In the genomic region with DNA sequence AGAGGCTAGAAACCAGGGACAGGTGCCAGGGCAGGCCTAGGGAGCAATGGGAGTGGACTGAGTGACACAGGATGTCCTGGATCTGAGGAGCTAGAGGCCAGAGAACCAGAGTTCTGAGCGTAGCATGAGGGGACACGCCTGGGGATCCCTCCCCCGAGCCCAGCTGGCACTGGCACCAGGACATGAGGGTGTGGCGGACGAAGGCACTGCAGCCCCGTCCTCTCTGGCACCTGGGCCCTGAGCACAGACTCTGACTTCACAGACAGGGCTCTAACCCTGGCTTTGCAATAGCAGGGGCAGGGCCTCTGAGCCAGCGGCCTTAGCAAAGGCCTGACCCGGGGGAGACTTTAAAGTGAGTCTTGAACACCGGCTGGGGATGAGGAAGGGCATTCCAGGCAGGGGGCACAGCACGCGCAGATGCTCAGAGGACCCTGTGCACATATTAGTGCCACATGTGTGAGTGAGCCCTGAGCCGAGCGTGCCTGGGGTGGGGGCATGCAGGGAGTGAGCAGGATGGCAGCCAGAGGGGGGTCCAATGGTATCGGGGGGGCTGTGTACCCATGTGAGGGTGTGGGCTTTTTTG, we compare ENCODE assay signal across 17 cellular contexts.
DNase-seq lines count a peak whose midpoint lies in the region; ATAC-seq and TF ChIP-seq lines count a peak whose summit lies in the region.
"Had no signal": no experiment of that assay in that cellular context is flagged by ENCODE, and none has a peak within 500 bp of the region (broad histone marks: within the 10 kb centered on the region; RNA-seq: fewer than 3 reads in every experiment).

No MANE protein-coding gene starts in this region.

- H3K4me3 ChIP-seq in RWPE2 (ENCODE audit: severe bottlenecking) (no peak overlapping the region), fibroblast of lung (replicated peaks in 1 of 4; ENCODE audit: control extremely low read depth in 1 of 4, insufficient read depth in 1 of 4, low read depth in 3 of 4, low read length in 4 of 4) (no peak overlapping the region), stomach (no peak overlapping the region), heart right ventricle (no peak overlapping the region), gastroesophageal sphincter (no peak overlapping the region)
- H3K4me3 ChIP-seq: GM12878, lower lobe of right lung, suprapubic skin had no signal

- H3K27me3 ChIP-seq in RWPE2 (ENCODE audit: insufficient read depth, poor library complexity, severe bottlenecking) = no peaks in the 10 kb centered on the region
- H3K27me3 ChIP-seq in fibroblast of lung (ENCODE audit: control insufficient read depth, insufficient read depth, low read length) = no peaks in the 10 kb centered on the region
- peaks cover 0 to 11% (median 4%) of the 10 kb centered on the region in 3 donors for H3K27me3 ChIP-seq in stomach
- H3K27me3 ChIP-seq in heart right ventricle = peaks cover 0 to 25% (median 7%) of the 10 kb centered on the region in 7 donors
- no peaks in the 10 kb centered on the region for H3K27me3 ChIP-seq in gastroesophageal sphincter
- H3K27me3 ChIP-seq: suprapubic skin had no signal

- H3K27ac Mint-ChIP-seq in activated CD4-positive, alpha-beta T cell treated with anti-CD3 and anti-CD28 coated beads, Interleukin-2, amount 10 ng/mL, durations not matched to agents 24 days and 14 days = peak overlapping the region; percentile 81

- no peak overlapping the region for H3K9ac ChIP-seq in fibroblast of lung (ENCODE audit: insufficient read depth, low read length)

- H3K36me3 Mint-ChIP-seq in activated CD4-positive, alpha-beta T cell treated with anti-CD3 and anti-CD28 coated beads, Interleukin-2, amount 10 ng/mL, durations not matched to agents 24 days and 14 days (ENCODE audit: low read depth) = no peaks in the 10 kb centered on the region
- H3K36me3 Mint-ChIP-seq: activated naive CD4-positive, alpha-beta T cell treated with anti-CD3 and anti-CD28 coated beads, Interleukin-2, amount 10 ng/mL, durations not matched to agents 7 days and 5 days had no signal

- H2AFZ ChIP-seq in fibroblast of lung (ENCODE audit: low read length) = no peak overlapping the region

- no peaks in the 10 kb centered on the region for H3K79me2 ChIP-seq in fibroblast of lung (ENCODE audit: control insufficient read depth, insufficient read depth, low read length)

- peak overlapping the region; percentile 24 for H3K4me3 Mint-ChIP-seq in activated CD4-positive, alpha-beta T cell treated with anti-CD3 and anti-CD28 coated beads, Interleukin-2, amount 10 ng/mL, durations not matched to agents 24 days and 14 days
- H3K4me3 Mint-ChIP-seq: activated naive CD4-positive, alpha-beta T cell treated with anti-CD3 and anti-CD28 coated beads, Interleukin-2, amount 10 ng/mL, durations not matched to agents 7 days and 5 days; nephron had no signal

- TF ChIP-seq POLR2A in stomach (IDR thresholded peaks at IDR 0.05) (no peak), gastroesophageal sphincter (IDR thresholded peaks at IDR 0.05) (no peak)

- peak; percentile 1; the same call in 1 of the 3 replicates for ATAC-seq in RWPE2 (ENCODE audit: low read depth)
- ATAC-seq in heart right ventricle = no peak
- ATAC-seq in gastroesophageal sphincter = no peak
- ATAC-seq: GM12878 had no signal

- no peak for TF ChIP-seq CTCF in RWPE2 (IDR thresholded peaks at IDR 0.05; ENCODE audit: poor library complexity, severe bottlenecking)
- TF ChIP-seq CTCF in fibroblast of lung (conservative IDR thresholded peaks at IDR 0.05 in 1 of 2, IDR thresholded peaks at IDR 0.05 in 1 of 2; ENCODE audit: low read depth in 1 of 2, low read length in 2 of 2) = no peak
- TF ChIP-seq CTCF in stomach (IDR thresholded peaks at IDR 0.05) = no peak
- TF ChIP-seq CTCF in heart right ventricle (IDR thresholded peaks at IDR 0.05) = no peak
- no peak for TF ChIP-seq CTCF in gastroesophageal sphincter (IDR thresholded peaks at IDR 0.05)

- H3K9me3 Mint-ChIP-seq in activated CD4-positive, alpha-beta T cell treated with anti-CD3 and anti-CD28 coated beads, Interleukin-2, amount 10 ng/mL, durations not matched to agents 24 days and 14 days = no peaks in the 10 kb centered on the region
- H3K9me3 Mint-ChIP-seq: activated naive CD4-positive, alpha-beta T cell treated with anti-CD3 and anti-CD28 coated beads, Interleukin-2, amount 10 ng/mL, durations not matched to agents 7 days and 5 days had no signal

- H3K36me3 ChIP-seq in RWPE2 (ENCODE audit: low read depth) (no peaks in the 10 kb centered on the region), fibroblast of lung (ENCODE audit: control insufficient read depth, insufficient read depth, low read length) (no peaks in the 10 kb centered on the region), stomach (no peaks in the 10 kb centered on the region), heart right ventricle (no peaks in the 10 kb centered on the region), gastroesophageal sphincter (no peaks in the 10 kb centered on the region)
- H3K36me3 ChIP-seq: lower lobe of right lung, suprapubic skin had no signal

- peaks cover 34% of the 10 kb centered on the region for H3K4me1 Mint-ChIP-seq in activated CD4-positive, alpha-beta T cell treated with anti-CD3 and anti-CD28 coated beads, Interleukin-2, amount 10 ng/mL, durations not matched to agents 24 days and 14 days

- H3K4me2 ChIP-seq in fibroblast of lung (ENCODE audit: extremely low read depth, insufficient read depth, low read length) = no peak overlapping the region

- H3K9me3 ChIP-seq in RWPE2 (ENCODE audit: severe bottlenecking) (no peaks in the 10 kb centered on the region), fibroblast of lung (ENCODE audit: control insufficient read depth, insufficient read depth, low read depth, low read length) (no peaks in the 10 kb centered on the region), stomach (peaks cover 6 to 12% (median 8%) of the 10 kb centered on the region in 4 donors), heart right ventricle (peaks cover 0 to 9% (median 0%) of the 10 kb centered on the region in 11 donors), gastroesophageal sphincter (peaks cover 0 to 9% (median 0%) of the 10 kb centered on the region in 3 donors)
- H3K9me3 ChIP-seq: lower lobe of right lung, suprapubic skin had no signal

- H3K27ac ChIP-seq in RWPE2 (ENCODE audit: poor library complexity, severe bottlenecking) (peak overlapping the region; percentile 96), fibroblast of lung (ENCODE audit: insufficient read depth, low read length) (peak overlapping the region; percentile 74), stomach (peak overlapping the region in 4 of 5 donors; percentile 37 to 64 (median 44)), heart right ventricle (peak overlapping the region in 1 of 10 donors; percentile 72), gastroesophageal sphincter (peak overlapping the region in 1 of 4 donors; percentile 35)
- H3K27ac ChIP-seq: suprapubic skin, WERI-Rb-1 had no signal

- TF ChIP-seq EP300 in stomach (IDR thresholded peaks at IDR 0.05) (no peak), gastroesophageal sphincter (IDR thresholded peaks at IDR 0.05) (no peak)

- no peaks in the 10 kb centered on the region for H3K27me3 Mint-ChIP-seq in activated CD4-positive, alpha-beta T cell treated with anti-CD3 and anti-CD28 coated beads, Interleukin-2, amount 10 ng/mL, durations not matched to agents 24 days and 14 days
- H3K27me3 Mint-ChIP-seq: activated naive CD4-positive, alpha-beta T cell treated with anti-CD3 and anti-CD28 coated beads, Interleukin-2, amount 10 ng/mL, durations not matched to agents 7 days and 5 days had no signal

- intact Hi-C loops in activated CD4-positive, alpha-beta T cell treated with anti-CD3 and anti-CD28 coated beads, Interleukin-2, amount 10 ng/mL, durations not matched to agents 24 days and 14 days (cut with micrococcal nuclease) = no loop called here
- intact Hi-C loops in stomach (cut with DNase I; ENCODE audit: low total_unique reads) = no loop called here
- intact Hi-C loops in heart right ventricle (cut with DNase I) = no loop called here

- no peaks in the 10 kb centered on the region for H4K20me1 ChIP-seq in fibroblast of lung (ENCODE audit: control insufficient read depth, extremely low read depth, insufficient read depth, low read length)

- no peak for DNase-seq in activated CD4-positive, alpha-beta T cell treated with anti-CD3 and anti-CD28 coated beads, Interleukin-2, amount 10 ng/mL, durations not matched to agents 24 days and 14 days
- no peak for DNase-seq in activated CD4-positive, alpha-beta T cell treated with anti-CD3 and anti-CD28 coated beads for 1 hour
- DNase-seq in RWPE2 (ENCODE audit: low spot score) (peak; percentile 59), fibroblast of lung (ENCODE audit: low read depth in 2 of 2) (no peak), stomach (no peak), heart right ventricle (no peak), HuH-7.5 (ENCODE audit: low spot score) (no peak)
- DNase-seq: caudate nucleus, foreskin melanocyte, NCI-H187 treated with DMSO at 0.1 percent for 48 hours, WERI-Rb-1 had no signal

- peaks cover 49% of the 10 kb centered on the region for H3K4me1 ChIP-seq in RWPE2 (ENCODE audit: insufficient read depth, poor library complexity, severe bottlenecking)
- H3K4me1 ChIP-seq in fibroblast of lung (ENCODE audit: control insufficient read depth, extremely low read depth, insufficient read depth, low read length) = peaks cover 22% of the 10 kb centered on the region
- peaks cover 0 to 62% (median 6%) of the 10 kb centered on the region in 4 donors for H3K4me1 ChIP-seq in stomach
- H3K4me1 ChIP-seq in heart right ventricle = peaks cover 0 to 71% (median 0%) of the 10 kb centered on the region in 9 donors
- H3K4me1 ChIP-seq in gastroesophageal sphincter = peaks cover 0 to 25% (median 0%) of the 10 kb centered on the region in 3 donors

- 72 to 80% (median 77%) methylated on average over 14 of the region's 14 CpGs for WGBS in stomach, 5 donors
- WGBS in heart right ventricle, 2 donors = 71 to 82% methylated on average over 14 of the region's 14 CpGs
- WGBS in gastroesophageal sphincter (ENCODE audit: low coverage in 1 of 2), 2 donors = 100% methylated on average over 1 of the region's 14 CpGs; no CpG with 5 or more reads in 1 of the 2 donors
